ENCODE assay signal across 8 cellular contexts in genomic region chr7:87312215-87312865, GRCh38. TPM values are rescaled to one million over a fixed set of nuclear protein-coding genes. Genes with fewer than 3 reads are reported as not detected.
DNase-seq lines count a peak whose midpoint lies in the region; ATAC-seq and TF ChIP-seq lines count a peak whose summit lies in the region.

No MANE protein-coding gene starts in this region.

- POLR2A ChIA-PET in OCI-LY7 (lab: Charles Lee) = interaction anchor here (0.9 to 1.1 kb wide), 2 partner anchors 11 to 15 kb away, joined by 3 read pairs; no protein-coding TSS in a partner anchor

- no peaks in the 10 kb centered on the region for H4K20me1 ChIP-seq in OCI-LY7 (ENCODE audit: insufficient read depth, low read length)

- H3K27me3 ChIP-seq in thoracic aorta (replicated peaks; ENCODE audit: insufficient read depth) = no peaks in the 10 kb centered on the region

- no peak overlapping the region for H3K4me2 ChIP-seq in OCI-LY7 (ENCODE audit: low read length)

- peak; percentile 59 for ATAC-seq in GM21390 (IDR thresholded peaks at IDR 0.05; ENCODE audit: unreplicated experiment)
- ATAC-seq in thoracic aorta (ENCODE audit: insufficient number of reproducible peaks, low FRiP score, low read depth) = peak; percentile 88

- H3K4me3 ChIP-seq in OCI-LY7 (ENCODE audit: low read depth, low read length, poor library complexity, severe bottlenecking) = no peak overlapping the region
- H3K4me3 ChIP-seq in fibroblast of mammary gland (ENCODE audit: control insufficient read depth, low read depth, low read length) = no peak overlapping the region
- H3K4me3 ChIP-seq in thoracic aorta = no peak overlapping the region

- DNase-seq in DMS153 (lab: John Stamatoyannopoulos, UW) (peak; percentile 42), HT1080 (ENCODE audit: low read depth) (peak; percentile 58), OCI-LY7 (ENCODE audit: low spot score) (peak; percentile 61), fibroblast of mammary gland (ENCODE audit: low read depth) (peak; percentile 67), occipital lobe (lab: John Stamatoyannopoulos, UW) (peak; percentile 20), thoracic aorta (ENCODE audit: low spot score) (no peak)
- peak; percentile 57 for DNase-seq in activated T-cell treated with anti-CD3 and anti-CD28 coated beads, Interleukin-2, amount 50 U/mL, for 1 hour

- H3K4me1 ChIP-seq in OCI-LY7 (ENCODE audit: insufficient read depth, low read length, poor library complexity, severe bottlenecking) (no peaks in the 10 kb centered on the region), thoracic aorta (ENCODE audit: control insufficient read depth in 1 of 2, low read depth in 2 of 2) (no peaks in the 10 kb centered on the region)

- intact Hi-C loops in OCI-LY7 (cut with micrococcal nuclease; ENCODE audit: unreplicated experiment) = loop anchor here (1.0 kb wide), 3 partner anchors 104 to 252 kb away; no protein-coding TSS in a partner anchor

- no peak overlapping the region for H2AFZ ChIP-seq in OCI-LY7 (ENCODE audit: low read length)

- H3K36me3 ChIP-seq in OCI-LY7 (ENCODE audit: insufficient read depth, low read length) (no peaks in the 10 kb centered on the region), thoracic aorta (no peaks in the 10 kb centered on the region)

- no peaks in the 10 kb centered on the region for H3K9me2 ChIP-seq in OCI-LY7 (ENCODE audit: insufficient read depth, low read length)

- TF ChIP-seq CTCF in OCI-LY7 (conservative IDR thresholded peaks at IDR 0.05; ENCODE audit: low read length) (peak; percentile 99), fibroblast of mammary gland (conservative IDR thresholded peaks at IDR 0.05; ENCODE audit: control insufficient read depth, insufficient read depth, low read depth, low read length) (peak; percentile 100), thoracic aorta (IDR thresholded peaks at IDR 0.05) (peak; percentile 96)

- no peaks in the 10 kb centered on the region for H3K9me3 ChIP-seq in OCI-LY7 (ENCODE audit: low read length)
- no peaks in the 10 kb centered on the region for H3K9me3 ChIP-seq in thoracic aorta

- H3K27ac ChIP-seq in OCI-LY7 (ENCODE audit: low read depth, low read length, poor library complexity, severe bottlenecking) (no peak overlapping the region), thoracic aorta (no peak overlapping the region)

- BruUV-seq in OCI-LY7 (replicated peaks; lab: Mats Ljungman, UMichigan) = no TSS peak

- CTCF ChIA-PET in OCI-LY7 (lab: Charles Lee; ENCODE audit: unreplicated experiment) = interaction anchor here (1.1 kb wide), 1 partner anchor 104 kb away, joined by 3 read pairs; no protein-coding TSS in a partner anchor

- no peaks in the 10 kb centered on the region for H3K79me2 ChIP-seq in OCI-LY7 (ENCODE audit: insufficient read depth, low read depth, low read length)

RNA-seq across cellular contexts. Expression of gene CROT, which starts 33.1 kb away (rescaled TPM):
- 4.8 and 5.0 TPM in 2 replicates for total RNA-seq in HT1080 (2014; rRNA removed; shearing (Covaris generic))
- 5.1 and 7.7 TPM in 2 replicates for polyA plus RNA-seq in HT1080 (2015; cell fraction: cytosol; rRNA removed)
- 19.4 and 22.6 TPM in 2 replicates for polyA plus RNA-seq in HT1080 (2015; cell fraction: nucleus; rRNA removed)
- 3.0 and 5.2 TPM in 2 replicates for total RNA-seq in OCI-LY7 (2014; rRNA removed; shearing (Covaris generic))
- total RNA-seq in OCI-LY7 (2022) (8.1 and 8.6 TPM in 2 replicates), occipital lobe (19.2 TPM), thoracic aorta (10 to 100 TPM; 11.3 to 16.7 TPM)
